8 cellular contexts compared by ENCODE assay signal in the genomic region with DNA sequence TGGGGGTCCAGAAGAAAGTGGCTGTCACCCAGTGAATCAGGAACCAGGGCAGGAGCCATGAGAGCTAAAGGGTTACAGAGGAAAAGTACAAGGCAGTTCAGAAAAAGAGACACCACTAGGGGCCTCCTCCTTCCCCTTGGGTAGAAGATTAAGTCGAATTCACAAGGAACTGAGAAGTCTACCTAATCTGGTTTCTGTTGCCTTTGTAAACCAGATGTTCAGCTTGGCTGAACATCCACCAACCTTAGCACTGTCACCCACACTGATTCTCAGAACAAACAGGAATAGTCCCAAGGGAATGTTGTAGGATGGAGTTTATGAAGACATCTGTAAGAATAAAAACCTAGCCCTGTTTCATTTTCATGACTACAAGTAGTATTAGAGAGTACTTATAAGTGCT.
A peak's percentile ranks its signal among the peaks of the same experiment; 100 is the strongest.
DNase-seq lines count a peak whose midpoint lies in the region; ATAC-seq and TF ChIP-seq lines count a peak whose summit lies in the region.
"Had no signal": no experiment of that assay in that cellular context is flagged by ENCODE, and none has a peak within 500 bp of the region (broad histone marks: within the 10 kb centered on the region; RNA-seq: fewer than 3 reads in every experiment).

No MANE protein-coding gene starts in this region.

- H3K79me2 ChIP-seq in Loucy (ENCODE audit: insufficient read depth, low read length) (no peaks in the 10 kb centered on the region), neural progenitor cell (ENCODE audit: low read depth) (no peaks in the 10 kb centered on the region), osteoblast (ENCODE audit: insufficient read depth, low read length) (no peaks in the 10 kb centered on the region)

- DNase-seq in neural progenitor cell (ENCODE audit: low spot score) (peak; percentile 37), NCI-H187 treated with DMSO at 0.1 percent for 48 hours (lab: John Stamatoyannopoulos, UW) (no peak), osteoblast (ENCODE audit: insufficient read length, low spot score, missing footprints) (no peak), SKM-1 treated with dmso at 0.1 percent for 144 hours (lab: John Stamatoyannopoulos, UW; ENCODE audit: unreplicated experiment) (no peak)
- DNase-seq: T-helper 1 cell had no signal

- no peaks in the 10 kb centered on the region for H3K27me3 Mint-ChIP-seq in neural progenitor cell (ENCODE audit: insufficient read depth, low read depth)

- H2AFZ ChIP-seq in Loucy (ENCODE audit: low read length) (no peak overlapping the region), neural progenitor cell (replicated peaks) (no peak overlapping the region), osteoblast (ENCODE audit: low read length) (no peak overlapping the region)

- peak; percentile 99 for ATAC-seq in GM19023 (IDR thresholded peaks at IDR 0.05; ENCODE audit: unreplicated experiment)
- ATAC-seq in HG02623 (IDR thresholded peaks at IDR 0.05; ENCODE audit: unreplicated experiment) = peak; percentile 97

- H3K27ac ChIP-seq in neural progenitor cell (no peak overlapping the region), osteoblast (ENCODE audit: low read depth, low read length) (no peak overlapping the region)

- H3K4me1 Mint-ChIP-seq in neural progenitor cell = no peaks in the 10 kb centered on the region

- TF ChIP-seq CTCF in Loucy (conservative IDR thresholded peaks at IDR 0.05; ENCODE audit: low read length) (peak; percentile 48), neural progenitor cell (IDR thresholded peaks at IDR 0.05) (peak; percentile 31), osteoblast (IDR thresholded peaks at IDR 0.05; ENCODE audit: extremely low read depth, low read depth, low read length) (no peak)

- H3K36me3 Mint-ChIP-seq in neural progenitor cell = no peaks in the 10 kb centered on the region

- H3K4me1 ChIP-seq in Loucy (ENCODE audit: insufficient read depth, low read length, poor library complexity, severe bottlenecking) (peaks cover 5% of the 10 kb centered on the region), neural progenitor cell (no peaks in the 10 kb centered on the region), osteoblast (ENCODE audit: insufficient read depth, low read length) (peaks cover 4% of the 10 kb centered on the region)

- H4K20me1 ChIP-seq in Loucy (ENCODE audit: insufficient read depth, low read length, poor library complexity, severe bottlenecking) (no peaks in the 10 kb centered on the region), neural progenitor cell (ENCODE audit: low read depth) (no peaks in the 10 kb centered on the region), osteoblast (ENCODE audit: insufficient read depth, low read length) (no peaks in the 10 kb centered on the region)

- H3K4me3 ChIP-seq in Loucy (ENCODE audit: low read length, poor library complexity, severe bottlenecking) = no peak overlapping the region
- no peak overlapping the region for H3K4me3 ChIP-seq in neural progenitor cell
- H3K4me3 ChIP-seq in osteoblast (ENCODE audit: insufficient read depth, low read length) = no peak overlapping the region

- no peaks in the 10 kb centered on the region for H3K9me3 Mint-ChIP-seq in neural progenitor cell

- H3K9me3 ChIP-seq in Loucy (ENCODE audit: insufficient read depth, low read depth, low read length) = no peaks in the 10 kb centered on the region
- H3K9me3 ChIP-seq in neural progenitor cell (ENCODE audit: low read depth) = no peaks in the 10 kb centered on the region
- no peaks in the 10 kb centered on the region for H3K9me3 ChIP-seq in osteoblast (ENCODE audit: low read depth, low read length)

- no peaks in the 10 kb centered on the region for H3K9me2 ChIP-seq in Loucy (replicated peaks; ENCODE audit: low read depth, low read length)

- no peak overlapping the region for H3K4me3 Mint-ChIP-seq in neural progenitor cell

- H3K9ac ChIP-seq in Loucy (ENCODE audit: low read depth, low read length, poor library complexity, severe bottlenecking) (no peak overlapping the region), neural progenitor cell (no peak overlapping the region)

- H3K27me3 ChIP-seq in Loucy (ENCODE audit: insufficient read depth, low read length, poor library complexity, severe bottlenecking) = no peaks in the 10 kb centered on the region
- no peaks in the 10 kb centered on the region for H3K27me3 ChIP-seq in neural progenitor cell
- H3K27me3 ChIP-seq in osteoblast (ENCODE audit: insufficient read depth, low read length) = no peaks in the 10 kb centered on the region

- H3K36me3 ChIP-seq in Loucy (ENCODE audit: insufficient read depth, low read length) (no peaks in the 10 kb centered on the region), neural progenitor cell (no peaks in the 10 kb centered on the region), osteoblast (ENCODE audit: insufficient read depth, low read length) (no peaks in the 10 kb centered on the region)

- H3K4me2 ChIP-seq in Loucy (ENCODE audit: low read depth, low read length, poor library complexity, severe bottlenecking) (no peak overlapping the region), neural progenitor cell (peak overlapping the region; percentile 7), osteoblast (ENCODE audit: insufficient read depth, low read length) (no peak overlapping the region)

- H3F3A ChIP-seq in Loucy (ENCODE audit: low read depth) (no peaks in the 10 kb centered on the region), neural progenitor cell (ENCODE audit: low read depth) (no peaks in the 10 kb centered on the region)

- no peak overlapping the region for H3K27ac Mint-ChIP-seq in neural progenitor cell
